Comparison of ENCODE assay signal across 8 cellular contexts in genomic region chr7:114026486-114027089, GRCh38.
A peak's percentile ranks its signal among the peaks of the same experiment; 100 is the strongest.
DNase-seq lines count a peak whose midpoint lies in the region; ATAC-seq, FAIRE-seq and TF ChIP-seq lines count a peak whose summit lies in the region.

No MANE protein-coding gene starts in this region.

- H3K9me3 ChIP-seq in kidney (ENCODE audit: control insufficient read depth in 1 of 2, low read length in 2 of 2) (no peaks in the 10 kb centered on the region), uterus (no peaks in the 10 kb centered on the region)

- TF ChIP-seq CTCF in kidney (IDR thresholded peaks at IDR 0.05; ENCODE audit: borderline replicate concordance, extremely low read depth, insufficient read depth), result peak; percentile 36
- TF ChIP-seq CTCF in uterus (IDR thresholded peaks at IDR 0.05), result peak; percentile 31 to 56 (median 52)

- TF ChIP-seq POLR2A in uterus (IDR thresholded peaks at IDR 0.05), result no peak

- ATAC-seq in GM19395 (IDR thresholded peaks at IDR 0.05; ENCODE audit: unreplicated experiment), result peak; percentile 90
- peak; percentile 72 for ATAC-seq in HG03439 (IDR thresholded peaks at IDR 0.05; ENCODE audit: unreplicated experiment)

- H3K4me1 Mint-ChIP-seq in activated T-cell treated with anti-CD3 and anti-CD28 coated beads, Interleukin-2, amount 50 U/mL, for 24 hours (ENCODE audit: low read depth), result no peaks in the 10 kb centered on the region

- peak; percentile 98 for FAIRE-seq in kidney (lab: Jason Lieb, UNC)

- H3K4me1 ChIP-seq in kidney (ENCODE audit: control insufficient read depth in 1 of 2, insufficient read depth in 1 of 2, low read depth in 1 of 2, low read length in 2 of 2), result no peaks in the 10 kb centered on the region
- H3K4me1 ChIP-seq in uterus, result no peaks in the 10 kb centered on the region

- no peak overlapping the region for H3K27ac ChIP-seq in kidney (ENCODE audit: low read depth in 2 of 2, low read length in 2 of 2)
- no peak overlapping the region for H3K27ac ChIP-seq in uterus

- H3K9ac ChIP-seq in kidney (ENCODE audit: low read length in 2 of 2), result no peak overlapping the region

- H3K36me3 Mint-ChIP-seq in activated T-cell treated with anti-CD3 and anti-CD28 coated beads, Interleukin-2, amount 50 U/mL, for 24 hours (ENCODE audit: low read depth), result no peaks in the 10 kb centered on the region

- H3K4me3 Mint-ChIP-seq in activated T-cell treated with anti-CD3 and anti-CD28 coated beads, Interleukin-2, amount 50 U/mL, for 24 hours, result no peak overlapping the region

- H3K27me3 Mint-ChIP-seq in activated T-cell treated with anti-CD3 and anti-CD28 coated beads, Interleukin-2, amount 50 U/mL, for 24 hours, result peaks cover 4% of the 10 kb centered on the region

- no peaks in the 10 kb centered on the region for H3K27me3 ChIP-seq in uterus

- H3K4me3 ChIP-seq in kidney (ENCODE audit: low read length in 2 of 2) (no peak overlapping the region), uterus (no peak overlapping the region)

- no peaks in the 10 kb centered on the region for H3K9me3 Mint-ChIP-seq in activated T-cell treated with anti-CD3 and anti-CD28 coated beads, Interleukin-2, amount 50 U/mL, for 24 hours

- no peaks in the 10 kb centered on the region for H3K36me3 ChIP-seq in kidney (ENCODE audit: control insufficient read depth in 1 of 2, insufficient read depth in 2 of 2, low read length in 2 of 2)
- H3K36me3 ChIP-seq in uterus, result no peaks in the 10 kb centered on the region

- intact Hi-C loops in kidney (cut with DNase I) (no loop called here), uterus (cut with DNase I; ENCODE audit: low total_unique reads) (no loop called here)

- H3K27ac Mint-ChIP-seq in activated T-cell treated with anti-CD3 and anti-CD28 coated beads, Interleukin-2, amount 50 U/mL, for 24 hours, result no peak overlapping the region

- peak; percentile 39 for DNase-seq in DMS114 treated with DMSO at 0.1 percent for 48 hours (lab: John Stamatoyannopoulos, UW; ENCODE audit: unreplicated experiment)
- DNase-seq in NCI-H345 treated with DMSO at 0.1 percent for 48 hours (lab: John Stamatoyannopoulos, UW; ENCODE audit: unreplicated experiment), result peak; percentile 67
- peak; percentile 72 for DNase-seq in astrocyte of the hippocampus (ENCODE audit: low read depth, low spot score)
- DNase-seq in kidney, result no peak
- DNase-seq in uterus, result no peak
- no peak for DNase-seq in activated T-cell treated with anti-CD3 and anti-CD28 coated beads, Interleukin-2, amount 50 U/mL, for 24 hours

Comparison
In these comparisons a context has a peak if more than half of its experiments do, and no peak if none do; other contexts are left out.
1. DNase-seq: peak in DMS114 treated with DMSO at 0.1 percent for 48 hours (single experiment), NCI-H345 treated with DMSO at 0.1 percent for 48 hours (single experiment) and astrocyte of the hippocampus (single experiment); none in kidney (single experiment), uterus (0 of 2) and activated T-cell treated with anti-CD3 and anti-CD28 coated beads, Interleukin-2, amount 50 U/mL, for 24 hours (single experiment).